8 cellular contexts compared by ENCODE assay signal in genomic region chr6:85594197-85594930, GRCh38. TPM values are rescaled to one million over a fixed set of nuclear protein-coding genes. Genes with fewer than 3 reads are reported as not detected.
A peak's percentile ranks its signal among the peaks of the same experiment; 100 is the strongest.
DNase-seq lines count a peak whose midpoint lies in the region; ATAC-seq and TF ChIP-seq lines count a peak whose summit lies in the region.

No MANE protein-coding gene starts in this region.

- no peaks in the 10 kb centered on the region for H3K9me3 Mint-ChIP-seq in activated naive CD4-positive, alpha-beta T cell treated with anti-CD3 and anti-CD28 coated beads, Interleukin-2, amount 50 U/mL, for 24 hours

- H3K9me3 ChIP-seq in hepatocyte (ENCODE audit: low read depth) (no peaks in the 10 kb centered on the region), smooth muscle cell (replicated peaks; ENCODE audit: low read depth) (no peaks in the 10 kb centered on the region)

- peaks cover 5% of the 10 kb centered on the region for H3K36me3 Mint-ChIP-seq in activated naive CD4-positive, alpha-beta T cell treated with anti-CD3 and anti-CD28 coated beads, Interleukin-2, amount 50 U/mL, for 24 hours

- H4K20me1 ChIP-seq in hepatocyte (ENCODE audit: insufficient read depth, poor library complexity, severe bottlenecking) (peaks cover 10% of the 10 kb centered on the region), smooth muscle cell (ENCODE audit: low read depth) (peaks cover 18% of the 10 kb centered on the region)

- H3K4me3 ChIP-seq in hepatocyte, result peak overlapping the region; percentile 60
- H3K4me3 ChIP-seq in smooth muscle cell, result peak overlapping the region; percentile 77

- ATAC-seq in HG02943 (IDR thresholded peaks at IDR 0.05; ENCODE audit: low read depth, unreplicated experiment), result peak; percentile 10

- no peaks in the 10 kb centered on the region for H3K27me3 ChIP-seq in hepatocyte
- no peaks in the 10 kb centered on the region for H3K27me3 ChIP-seq in smooth muscle cell (ENCODE audit: low read depth)

- H3K27ac ChIP-seq in hepatocyte, result peak overlapping the region; percentile 93
- H3K27ac ChIP-seq in smooth muscle cell (ENCODE audit: low read depth), result peak overlapping the region; percentile 95

- no peaks in the 10 kb centered on the region for H3K36me3 ChIP-seq in hepatocyte (replicated peaks; ENCODE audit: insufficient read depth, low read depth)
- no peaks in the 10 kb centered on the region for H3K36me3 ChIP-seq in smooth muscle cell (ENCODE audit: low read depth)

- H3F3A ChIP-seq in smooth muscle cell (ENCODE audit: low read depth), result peaks cover 8% of the 10 kb centered on the region

- peak; percentile 14 to 22 for DNase-seq in activated CD4-positive, alpha-beta T cell treated with anti-CD3 and anti-CD28 coated beads for 24 hours (ENCODE audit: low read depth in 2 of 2)
- no peak for DNase-seq in activated CD4-positive, alpha-beta T cell treated with anti-CD3 and anti-CD28 coated beads for 1 hour
- DNase-seq in NCI-H774 (lab: John Stamatoyannopoulos, UW) (peak; percentile 52), hepatocyte (ENCODE audit: low spot score) (no peak), smooth muscle cell (lab: John Stamatoyannopoulos, UW; ENCODE audit: unreplicated experiment) (no peak), iPS-NIHi7 (ENCODE audit: extremely low spot score) (no peak)

- peak overlapping the region; percentile 89 for H3K9ac ChIP-seq in smooth muscle cell (ENCODE audit: low read depth)

- H3K27me3 Mint-ChIP-seq in activated naive CD4-positive, alpha-beta T cell treated with anti-CD3 and anti-CD28 coated beads, Interleukin-2, amount 50 U/mL, for 24 hours, result no peaks in the 10 kb centered on the region

- H2AFZ ChIP-seq in hepatocyte, result peak overlapping the region; percentile 83
- peak overlapping the region; percentile 57 for H2AFZ ChIP-seq in smooth muscle cell (ENCODE audit: low read depth)

- TF ChIP-seq CTCF in hepatocyte (IDR thresholded peaks at IDR 0.05; ENCODE audit: poor library complexity), result no peak
- TF ChIP-seq CTCF in smooth muscle cell (IDR thresholded peaks at IDR 0.05; ENCODE audit: borderline replicate concordance, insufficient read depth, poor library complexity, severe bottlenecking), result no peak

- H3K79me2 ChIP-seq in hepatocyte (peaks cover 34% of the 10 kb centered on the region), smooth muscle cell (ENCODE audit: low read depth) (peaks cover 37% of the 10 kb centered on the region)

- H3K4me2 ChIP-seq in hepatocyte (peak overlapping the region; percentile 86), smooth muscle cell (peak overlapping the region; percentile 93)

- WGBS in hepatocyte (ENCODE audit: low lambda C conversion rate, missing lambda C conversion rate), result under 1% methylated on average over 35 of the region's 35 CpGs
- 2% methylated on average over 29 of the region's 35 CpGs for WGBS in smooth muscle cell (ENCODE audit: low lambda C conversion rate)

- H3K4me1 ChIP-seq in hepatocyte (ENCODE audit: insufficient read depth), result peaks cover 14% of the 10 kb centered on the region
- H3K4me1 ChIP-seq in smooth muscle cell (ENCODE audit: low read depth), result peaks cover 15% of the 10 kb centered on the region

- H3K4me1 Mint-ChIP-seq in activated naive CD4-positive, alpha-beta T cell treated with anti-CD3 and anti-CD28 coated beads, Interleukin-2, amount 50 U/mL, for 24 hours, result peaks cover 47% of the 10 kb centered on the region

- H3K9me2 ChIP-seq in hepatocyte (replicated peaks; ENCODE audit: insufficient read depth), result no peaks in the 10 kb centered on the region

- peak overlapping the region; percentile 94 for H3K4me3 Mint-ChIP-seq in activated naive CD4-positive, alpha-beta T cell treated with anti-CD3 and anti-CD28 coated beads, Interleukin-2, amount 50 U/mL, for 24 hours

- peak overlapping the region; percentile 93 for H3K27ac Mint-ChIP-seq in activated naive CD4-positive, alpha-beta T cell treated with anti-CD3 and anti-CD28 coated beads, Interleukin-2, amount 50 U/mL, for 24 hours

RNA-seq across cellular contexts. Expression of gene SNX14, which starts 0.7 kb away (rescaled TPM):
- total RNA-seq in hepatocyte (140 and 192 TPM in 2 replicates), smooth muscle cell (123 and 134 TPM in 2 replicates)
- polyA plus RNA-seq in hepatocyte (46.7 and 58.4 TPM in 2 replicates), smooth muscle cell (50.8 and 53.0 TPM in 2 replicates)

RNA-seq across cellular contexts. Expression of gene SYNCRIP, which starts 48.3 kb away (rescaled TPM):
- total RNA-seq in hepatocyte, result 65.2 and 78.1 TPM in 2 replicates
- polyA plus RNA-seq in hepatocyte, result 49.7 and 62.1 TPM in 2 replicates
- total RNA-seq in smooth muscle cell, result 74.6 and 87.3 TPM in 2 replicates
- 53.1 and 60.9 TPM in 2 replicates for polyA plus RNA-seq in smooth muscle cell

Comparison
In these comparisons a context has a peak if more than half of its experiments do, and no peak if none do; other contexts are left out.
1. DNase-seq: peak in activated CD4-positive, alpha-beta T cell treated with anti-CD3 and anti-CD28 coated beads for 24 hours (2 of 2) and NCI-H774 (single experiment); none in activated CD4-positive, alpha-beta T cell treated with anti-CD3 and anti-CD28 coated beads for 1 hour (single experiment), hepatocyte (single experiment), smooth muscle cell (single experiment) and iPS-NIHi7 (single experiment).